In genomic region chr13:41004875-41005693, GRCh38 we compare ENCODE assay signal across 8 cellular contexts. TPM values are rescaled to one million over a fixed set of nuclear protein-coding genes. Genes with fewer than 3 reads are reported as not detected.
DNase-seq lines count a peak whose midpoint lies in the region; ATAC-seq and TF ChIP-seq lines count a peak whose summit lies in the region.

No MANE protein-coding gene starts in this region.

- H3K9me3 Mint-ChIP-seq in activated CD4-positive, alpha-beta T cell treated with anti-CD3 and anti-CD28 coated beads for 36 hours (ENCODE audit: low read depth), result no peaks in the 10 kb centered on the region
- no peaks in the 10 kb centered on the region for H3K9me3 Mint-ChIP-seq in immature natural killer cell

- H3K4me3 ChIP-seq in Peyer's patch, result peak overlapping the region in 1 of 4 donors; percentile 11
- H3K4me3 ChIP-seq in coronary artery, result no peak overlapping the region

- peak overlapping the region; percentile 54 to 73 (median 65) for H3K27ac ChIP-seq in Peyer's patch
- no peak overlapping the region for H3K27ac ChIP-seq in coronary artery
- no peak overlapping the region for H3K27ac ChIP-seq in foreskin keratinocyte

- TF ChIP-seq CTCF in Peyer's patch (IDR thresholded peaks at IDR 0.05) (no peak), coronary artery (IDR thresholded peaks at IDR 0.05) (no peak), foreskin keratinocyte (conservative IDR thresholded peaks at IDR 0.05) (no peak)

- intact Hi-C loops in activated CD4-positive, alpha-beta T cell treated with anti-CD3 and anti-CD28 coated beads for 36 hours (cut with DNase I, micrococcal nuclease), result loop anchor here (1.0 to 2.0 kb wide), 3 partner anchors 9 to 22 kb away; partner anchors contain the start of gene ELF1 (in 1 of the 2)

- peaks cover 63% of the 10 kb centered on the region for H3K4me1 Mint-ChIP-seq in activated CD4-positive, alpha-beta T cell treated with anti-CD3 and anti-CD28 coated beads for 36 hours
- H3K4me1 Mint-ChIP-seq in immature natural killer cell, result peaks cover 71 to 97% of the 10 kb centered on the region in 2 donors

- H3K27ac Mint-ChIP-seq in activated CD4-positive, alpha-beta T cell treated with anti-CD3 and anti-CD28 coated beads for 36 hours, result peak overlapping the region; percentile 93
- H3K27ac Mint-ChIP-seq in immature natural killer cell, result peak overlapping the region; percentile 80 to 94 (median 88)

- peaks cover 13% of the 10 kb centered on the region for H3K36me3 Mint-ChIP-seq in activated CD4-positive, alpha-beta T cell treated with anti-CD3 and anti-CD28 coated beads for 36 hours (ENCODE audit: low read depth)
- no peaks in the 10 kb centered on the region for H3K36me3 Mint-ChIP-seq in immature natural killer cell

- peak overlapping the region; percentile 29 for H3K4me3 Mint-ChIP-seq in activated CD4-positive, alpha-beta T cell treated with anti-CD3 and anti-CD28 coated beads for 36 hours
- peak overlapping the region; percentile 58 to 83 (median 70) for H3K4me3 Mint-ChIP-seq in immature natural killer cell

- ATAC-seq in activated CD4-positive, alpha-beta T cell treated with anti-CD3 and anti-CD28 coated beads for 36 hours, result peak; percentile 76
- peak; percentile 49 for ATAC-seq in HG03039 (IDR thresholded peaks at IDR 0.05; ENCODE audit: unreplicated experiment)
- no peak for ATAC-seq in foreskin keratinocyte

- CTCF ChIA-PET in activated CD4-positive, alpha-beta T cell treated with anti-CD3 and anti-CD28 coated beads for 36 hours (lab: Charles Lee), result interaction anchor here (0.6 to 1.7 kb wide), 6 partner anchors 9 to 46 kb away, joined by 3 to 10 read pairs (median 3); no protein-coding TSS in a partner anchor

- TF ChIP-seq POLR2A in Peyer's patch (IDR thresholded peaks at IDR 0.05), result no peak

- POLR2A ChIA-PET in activated CD4-positive, alpha-beta T cell treated with anti-CD3 and anti-CD28 coated beads for 36 hours (lab: Charles Lee), result no interaction called here

- H3K27me3 ChIP-seq in Peyer's patch (no peaks in the 10 kb centered on the region), foreskin keratinocyte (no peaks in the 10 kb centered on the region)

- DNase-seq in activated CD4-positive, alpha-beta T cell treated with anti-CD3 and anti-CD28 coated beads for 36 hours, result no peak
- DNase-seq in activated CD4-positive, alpha-beta T cell treated with anti-CD3 and anti-CD28 coated beads, Interleukin-2, amount 50 U/mL, for 48 hours, result no peak
- DNase-seq in Peyer's patch (no peak), immature natural killer cell (peak; percentile 52 to 64 (median 56)), coronary artery (ENCODE audit: low spot score) (no peak), foreskin keratinocyte (no peak)
- DNase-seq in activated CD4-positive, CD25-positive, alpha-beta regulatory T cell treated with anti-CD3 and anti-CD28 coated beads, Interleukin-2, amount 50 U/mL, for 72 hours, result no peak

- H3K27me3 Mint-ChIP-seq in activated CD4-positive, alpha-beta T cell treated with anti-CD3 and anti-CD28 coated beads for 36 hours, result no peaks in the 10 kb centered on the region
- peaks cover 0 to 2% (median 0%) of the 10 kb centered on the region in 3 donors for H3K27me3 Mint-ChIP-seq in immature natural killer cell (ENCODE audit: low read depth in 3 of 3)

- H3K4me1 ChIP-seq in Peyer's patch (peaks cover 0 to 76% (median 30%) of the 10 kb centered on the region in 4 donors), foreskin keratinocyte (peaks cover 17% of the 10 kb centered on the region)

- H3K9me3 ChIP-seq in Peyer's patch, result no peaks in the 10 kb centered on the region

- H3K36me3 ChIP-seq in Peyer's patch, result no peaks in the 10 kb centered on the region

RNA-seq across cellular contexts. Expression of gene ELF1, which starts 14.0 kb away (rescaled TPM):
- 10 to 100 TPM; 75.2 to 87.0 TPM for total RNA-seq in activated CD4-positive, alpha-beta T cell treated with anti-CD3 and anti-CD28 coated beads for 36 hours
- 100 to 1,000 TPM in 2 of 4 donors, 10 to 100 TPM in 2; 77.7 to 145 (median 106) TPM for total RNA-seq in Peyer's patch
- polyA plus RNA-seq in immature natural killer cell, result 100 to 1,000 TPM in 1 of 3 donors, 10 to 100 TPM in 2; 76.8 to 128 (median 92.9) TPM
- 42.0 and 46.9 TPM in 2 replicates for total RNA-seq in foreskin keratinocyte
- 10.2 and 10.6 TPM in 2 replicates for polyA plus RNA-seq in foreskin keratinocyte

RNA-seq across cellular contexts. Expression of gene WBP4, which starts 56.2 kb away (rescaled TPM):
- total RNA-seq in activated CD4-positive, alpha-beta T cell treated with anti-CD3 and anti-CD28 coated beads for 36 hours, result 10 to 100 TPM; 13.3 to 16.2 TPM
- 10 to 100 TPM in 1 of 4 donors, 1 to 10 TPM in 3; 8.4 to 13.2 (median 8.6) TPM for total RNA-seq in Peyer's patch
- polyA plus RNA-seq in immature natural killer cell, result 1 to 10 TPM; 3.6 to 5.4 (median 4.4) TPM
- total RNA-seq in foreskin keratinocyte, result 14.9 and 15.6 TPM in 2 replicates
- polyA plus RNA-seq in foreskin keratinocyte, result 12.6 and 14.8 TPM in 2 replicates

Comparison
In these comparisons a context has a peak if more than half of its experiments do, and no peak if none do; other contexts are left out.
1. DNase-seq: peak in immature natural killer cell (3 of 3); none in activated CD4-positive, alpha-beta T cell treated with anti-CD3 and anti-CD28 coated beads for 36 hours (single experiment), activated CD4-positive, alpha-beta T cell treated with anti-CD3 and anti-CD28 coated beads, Interleukin-2, amount 50 U/mL, for 48 hours (0 of 2), Peyer's patch (0 of 3), activated CD4-positive, CD25-positive, alpha-beta regulatory T cell treated with anti-CD3 and anti-CD28 coated beads, Interleukin-2, amount 50 U/mL, for 72 hours (single experiment), coronary artery (single experiment) and foreskin keratinocyte (0 of 2).
2. H3K27ac ChIP-seq: peak in Peyer's patch (4 of 4); none in coronary artery (0 of 2) and foreskin keratinocyte (single experiment).